In genomic region chr17:39596543-39597267, GRCh38 we compare ENCODE assay signal across 18 cellular contexts. TPM values are rescaled to one million over a fixed set of nuclear protein-coding genes. Genes with fewer than 3 reads are reported as not detected.
A peak's percentile ranks its signal among the peaks of the same experiment; 100 is the strongest.
DNase-seq lines count a peak whose midpoint lies in the region; ATAC-seq, FAIRE-seq and TF ChIP-seq lines count a peak whose summit lies in the region.
"Had no signal": no experiment of that assay in that cellular context is flagged by ENCODE, and none has a peak within 500 bp of the region (broad histone marks: within the 10 kb centered on the region; RNA-seq: fewer than 3 reads in every experiment).

No MANE protein-coding gene starts in this region.

- DNase-seq in DMS 273 treated with DMSO at 0.1 percent for 48 hours (lab: John Stamatoyannopoulos, UW), result peak; percentile 70
- DNase-seq in NCI-H1694 (lab: John Stamatoyannopoulos, UW), result peak; percentile 65
- DNase-seq in astrocyte (ENCODE audit: low read depth), result no peak
- DNase-seq in vagina (ENCODE audit: extremely low spot score in 2 of 2), result no peak
- DNase-seq in putamen (ENCODE audit: low spot score), result no peak
- DNase-seq in cardiac septum (ENCODE audit: low spot score), result no peak
- DNase-seq: DMS79 treated with DMSO at 0.1 percent for 48 hours, NCI-H1436 treated with DMSO at 0.1 percent for 48 hours, NCI-H2107, SHP77 had no signal

- H3K36me3 ChIP-seq in astrocyte (ENCODE audit: insufficient read depth, low read length) (no peaks in the 10 kb centered on the region), iPS-18a (ENCODE audit: control insufficient read depth, low read depth, low read length) (no peaks in the 10 kb centered on the region), vagina (no peaks in the 10 kb centered on the region)

- peaks cover 3% of the 10 kb centered on the region for H3K36me3 Mint-ChIP-seq in astrocyte (ENCODE audit: low read depth, unreplicated experiment)

- no peak for TF ChIP-seq POLR2A in vagina (IDR thresholded peaks at IDR 0.05)

- H3K9me3 Mint-ChIP-seq in astrocyte (ENCODE audit: unreplicated experiment), result peaks cover 7% of the 10 kb centered on the region

- peaks cover 1% of the 10 kb centered on the region for H3K4me1 Mint-ChIP-seq in astrocyte (ENCODE audit: low read depth, unreplicated experiment)

- no peak overlapping the region for H3K27ac Mint-ChIP-seq in astrocyte (ENCODE audit: unreplicated experiment)

- H2AFZ ChIP-seq in astrocyte (ENCODE audit: low read depth, low read length), result no peak overlapping the region

- FAIRE-seq in astrocyte (lab: Jason Lieb, UNC), result no peak
- FAIRE-seq: A549, G401.6, GM12892, H54, RCC 7860 had no signal

- H3K27me3 ChIP-seq in astrocyte (ENCODE audit: insufficient read depth, low read length), result peaks cover 82% of the 10 kb centered on the region
- H3K27me3 ChIP-seq in iPS-18a (ENCODE audit: control insufficient read depth, insufficient read depth, low read length), result peaks cover 100% of the 10 kb centered on the region
- peaks cover 24% of the 10 kb centered on the region for H3K27me3 ChIP-seq in vagina

- H4K20me1 ChIP-seq in astrocyte (ENCODE audit: insufficient read depth, low read length), result peaks cover 32% of the 10 kb centered on the region

- intact Hi-C loops in vagina (cut with DNase I), result no loop called here
- intact Hi-C loops in cardiac septum (cut with DNase I), result no loop called here

- H3K4me3 ChIP-seq in astrocyte (ENCODE audit: insufficient read depth, low read depth, low read length), result no peak overlapping the region
- H3K4me3 ChIP-seq in iPS-18a (ENCODE audit: low read length), result peak overlapping the region; percentile 4
- no peak overlapping the region for H3K4me3 ChIP-seq in vagina
- H3K4me3 ChIP-seq: A549 had no signal

- H3K27ac ChIP-seq in astrocyte (ENCODE audit: low read depth, low read length) (no peak overlapping the region), iPS-18a (ENCODE audit: low read length) (no peak overlapping the region), vagina (no peak overlapping the region)
- H3K27ac ChIP-seq: A549 had no signal

- H3K9me3 ChIP-seq in astrocyte (ENCODE audit: insufficient read depth, low read depth, low read length) (no peaks in the 10 kb centered on the region), iPS-18a (ENCODE audit: control insufficient read depth, low read depth, low read length) (no peaks in the 10 kb centered on the region), vagina (no peaks in the 10 kb centered on the region)
- H3K9me3 ChIP-seq: A549 had no signal

- H3K4me1 ChIP-seq in astrocyte (ENCODE audit: insufficient read depth, low read length), result no peaks in the 10 kb centered on the region
- peaks cover 14% of the 10 kb centered on the region for H3K4me1 ChIP-seq in iPS-18a (ENCODE audit: control insufficient read depth, low read depth, low read length)
- peaks cover 33% of the 10 kb centered on the region for H3K4me1 ChIP-seq in vagina

- H3K4me2 ChIP-seq in astrocyte (ENCODE audit: low read length), result no peak overlapping the region
- H3K4me2 ChIP-seq: A549 had no signal

- H3K4me3 Mint-ChIP-seq in astrocyte (ENCODE audit: unreplicated experiment), result peak overlapping the region; percentile 50

- ATAC-seq in GM21717 (IDR thresholded peaks at IDR 0.05; ENCODE audit: unreplicated experiment), result no peak

- H3K79me2 ChIP-seq in astrocyte (ENCODE audit: insufficient read depth, low read length), result no peaks in the 10 kb centered on the region

- H3K27me3 Mint-ChIP-seq in astrocyte (ENCODE audit: low read depth, unreplicated experiment), result peaks cover 94% of the 10 kb centered on the region

- TF ChIP-seq CTCF in astrocyte (IDR thresholded peaks at IDR 0.05; ENCODE audit: insufficient read depth, low read depth, low read length) (no peak), vagina (IDR thresholded peaks at IDR 0.05) (no peak)

- H3K9ac ChIP-seq in astrocyte (ENCODE audit: low read length) (no peak overlapping the region), iPS-18a (ENCODE audit: low read length) (no peak overlapping the region)

RNA-seq across cellular contexts. Expression of gene NEUROD2, which starts 11.0 kb away (rescaled TPM):
- total RNA-seq in astrocyte (not detected in 2 replicates), vagina (not detected), cardiac septum (0.08 TPM)
- total RNA-seq: HT-29 had no signal

RNA-seq across cellular contexts. Expression of gene PPP1R1B, which starts 30.0 kb away (rescaled TPM):
- total RNA-seq in astrocyte (0.26 and 0.39 TPM in 2 replicates), vagina (9.3 TPM), cardiac septum (1.2 TPM)

RNA-seq across cellular contexts. Expression of gene STARD3, which starts 40.2 kb away (rescaled TPM):
- total RNA-seq in astrocyte (51.2 and 62.1 TPM in 2 replicates), vagina (148 TPM), cardiac septum (21.9 TPM)

Comparison
In these comparisons a context has a peak if more than half of its experiments do, and no peak if none do; other contexts are left out.
1. DNase-seq: peak in DMS 273 treated with DMSO at 0.1 percent for 48 hours (single experiment) and NCI-H1694 (single experiment); none in astrocyte (single experiment), vagina (0 of 2), putamen (single experiment) and cardiac septum (single experiment).